ENCODE assay signal across 1 cellular context in the genomic region with DNA sequence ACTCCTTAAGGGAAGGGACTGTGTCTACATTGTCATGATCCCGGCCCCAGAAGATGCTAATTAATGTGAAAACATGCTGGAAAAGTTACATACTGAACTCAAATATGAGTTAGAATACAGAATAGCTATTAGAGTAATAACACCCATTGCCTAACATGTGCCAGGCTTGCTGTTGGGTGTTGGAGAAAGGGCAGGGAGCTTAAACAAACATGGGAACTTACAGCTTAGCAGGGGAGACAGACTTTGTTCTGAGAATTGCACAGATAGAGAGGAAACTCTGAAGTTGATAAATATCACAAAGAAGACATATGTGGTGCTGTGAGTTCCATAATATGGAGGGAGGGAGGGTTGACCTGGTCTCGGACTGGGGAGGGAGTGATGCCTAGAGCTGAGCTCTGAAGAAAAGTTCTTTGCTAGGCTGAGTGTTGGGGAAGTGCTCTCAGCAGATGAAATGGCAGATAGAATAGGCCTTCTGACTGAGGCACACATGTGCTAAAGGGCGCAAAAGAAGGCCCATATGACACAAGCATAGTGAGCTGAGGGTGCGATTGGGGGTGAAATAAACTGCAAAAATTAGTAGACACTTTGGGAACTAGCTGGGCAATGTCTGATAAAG.
TF ChIP-seq lines count a peak whose summit lies in the region.

No MANE protein-coding gene starts in this region.

TF ChIP-seq in HepG2, 621 proteins besides CTCF, POLR2A, EP300 and RAD21:
- TF ChIP-seq, protein P1, sequence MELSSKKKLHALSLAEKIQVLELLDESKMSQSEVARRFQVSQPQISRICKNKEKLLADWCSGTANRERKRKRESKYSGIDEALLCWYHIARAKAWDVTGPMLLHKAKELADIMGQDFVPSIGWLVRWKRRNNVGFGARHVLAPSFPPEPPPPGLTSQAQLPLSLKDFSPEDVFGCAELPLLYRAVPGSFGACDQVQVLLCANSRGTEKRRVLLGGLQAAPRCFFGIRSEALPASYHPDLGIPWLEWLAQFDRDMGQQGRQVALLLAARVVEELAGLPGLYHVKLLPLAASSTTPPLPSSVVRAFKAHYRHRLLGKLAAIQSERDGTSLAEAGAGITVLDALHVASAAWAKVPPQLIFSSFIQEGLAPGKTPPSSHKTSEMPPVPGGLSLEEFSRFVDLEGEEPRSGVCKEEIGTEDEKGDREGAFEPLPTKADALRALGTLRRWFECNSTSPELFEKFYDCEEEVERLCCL (CRISPR knock-in tag; IDR thresholded peaks at IDR 0.05; ENCODE audit: borderline replicate concordance): no peak
- TF ChIP-seq, protein P2, sequence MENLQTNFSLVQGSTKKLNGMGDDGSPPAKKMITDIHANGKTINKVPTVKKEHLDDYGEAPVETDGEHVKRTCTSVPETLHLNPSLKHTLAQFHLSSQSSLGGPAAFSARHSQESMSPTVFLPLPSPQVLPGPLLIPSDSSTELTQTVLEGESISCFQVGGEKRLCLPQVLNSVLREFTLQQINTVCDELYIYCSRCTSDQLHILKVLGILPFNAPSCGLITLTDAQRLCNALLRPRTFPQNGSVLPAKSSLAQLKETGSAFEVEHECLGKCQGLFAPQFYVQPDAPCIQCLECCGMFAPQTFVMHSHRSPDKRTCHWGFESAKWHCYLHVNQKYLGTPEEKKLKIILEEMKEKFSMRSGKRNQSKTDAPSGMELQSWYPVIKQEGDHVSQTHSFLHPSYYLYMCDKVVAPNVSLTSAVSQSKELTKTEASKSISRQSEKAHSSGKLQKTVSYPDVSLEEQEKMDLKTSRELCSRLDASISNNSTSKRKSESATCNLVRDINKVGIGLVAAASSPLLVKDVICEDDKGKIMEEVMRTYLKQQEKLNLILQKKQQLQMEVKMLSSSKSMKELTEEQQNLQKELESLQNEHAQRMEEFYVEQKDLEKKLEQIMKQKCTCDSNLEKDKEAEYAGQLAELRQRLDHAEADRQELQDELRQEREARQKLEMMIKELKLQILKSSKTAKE (CRISPR knock-in tag; IDR thresholded peaks at IDR 0.05; ENCODE audit: borderline replicate concordance): 0 out of 2 replicates have a peak, but pooled peaks have one; percentile 19
- TF ChIP-seq ZBTB1 (CRISPR knock-in tag; IDR thresholded peaks at IDR 0.05; ENCODE audit: borderline replicate concordance): no peak
- no peak for TF ChIP-seq FOXA1 (IDR thresholded peaks at IDR 0.05)
- peak; percentile 72 for TF ChIP-seq FOXA1 (CRISPR knock-in tag; IDR thresholded peaks at IDR 0.05)
- TF ChIP-seq KLF16 (CRISPR knock-in tag; IDR thresholded peaks at IDR 0.05): no peak
- no peak for TF ChIP-seq FOXP1 (IDR thresholded peaks at IDR 0.05)
- TF ChIP-seq FOXP1 (CRISPR knock-in tag; IDR thresholded peaks at IDR 0.05): no peak
- TF ChIP-seq MAFK (conservative IDR thresholded peaks at IDR 0.05 in 1 of 2, IDR thresholded peaks at IDR 0.05 in 1 of 2; ENCODE audit: low read length in 2 of 2): no peak
- TF ChIP-seq PRPF4 (IDR thresholded peaks at IDR 0.05; ENCODE audit: low read depth, low read length, poor library complexity, severe bottlenecking): no peak
- TF ChIP-seq CEBPB (IDR thresholded peaks at IDR 0.05; ENCODE audit: borderline replicate concordance, low read depth, low read length): peak; percentile 48; the same call in 1 of the 2 replicates
- no peak for TF ChIP-seq NFIC (IDR thresholded peaks at IDR 0.05; ENCODE audit: low read length)
- no peak for TF ChIP-seq EZH2 (conservative IDR thresholded peaks at IDR 0.05; ENCODE audit: low read depth, low read length)
- no peak for TF ChIP-seq ZNF749 (CRISPR knock-in tag; IDR thresholded peaks at IDR 0.05; ENCODE audit: borderline replicate concordance)
- TF ChIP-seq ATM (IDR thresholded peaks at IDR 0.05; ENCODE audit: borderline replicate concordance): no peak
- TF ChIP-seq PRMT3 (CRISPR knock-in tag; IDR thresholded peaks at IDR 0.05; ENCODE audit: borderline replicate concordance, low read depth): no peak
- no peak for TF ChIP-seq FOXM1 (CRISPR knock-in tag; IDR thresholded peaks at IDR 0.05)
- TF ChIP-seq, protein P3, sequence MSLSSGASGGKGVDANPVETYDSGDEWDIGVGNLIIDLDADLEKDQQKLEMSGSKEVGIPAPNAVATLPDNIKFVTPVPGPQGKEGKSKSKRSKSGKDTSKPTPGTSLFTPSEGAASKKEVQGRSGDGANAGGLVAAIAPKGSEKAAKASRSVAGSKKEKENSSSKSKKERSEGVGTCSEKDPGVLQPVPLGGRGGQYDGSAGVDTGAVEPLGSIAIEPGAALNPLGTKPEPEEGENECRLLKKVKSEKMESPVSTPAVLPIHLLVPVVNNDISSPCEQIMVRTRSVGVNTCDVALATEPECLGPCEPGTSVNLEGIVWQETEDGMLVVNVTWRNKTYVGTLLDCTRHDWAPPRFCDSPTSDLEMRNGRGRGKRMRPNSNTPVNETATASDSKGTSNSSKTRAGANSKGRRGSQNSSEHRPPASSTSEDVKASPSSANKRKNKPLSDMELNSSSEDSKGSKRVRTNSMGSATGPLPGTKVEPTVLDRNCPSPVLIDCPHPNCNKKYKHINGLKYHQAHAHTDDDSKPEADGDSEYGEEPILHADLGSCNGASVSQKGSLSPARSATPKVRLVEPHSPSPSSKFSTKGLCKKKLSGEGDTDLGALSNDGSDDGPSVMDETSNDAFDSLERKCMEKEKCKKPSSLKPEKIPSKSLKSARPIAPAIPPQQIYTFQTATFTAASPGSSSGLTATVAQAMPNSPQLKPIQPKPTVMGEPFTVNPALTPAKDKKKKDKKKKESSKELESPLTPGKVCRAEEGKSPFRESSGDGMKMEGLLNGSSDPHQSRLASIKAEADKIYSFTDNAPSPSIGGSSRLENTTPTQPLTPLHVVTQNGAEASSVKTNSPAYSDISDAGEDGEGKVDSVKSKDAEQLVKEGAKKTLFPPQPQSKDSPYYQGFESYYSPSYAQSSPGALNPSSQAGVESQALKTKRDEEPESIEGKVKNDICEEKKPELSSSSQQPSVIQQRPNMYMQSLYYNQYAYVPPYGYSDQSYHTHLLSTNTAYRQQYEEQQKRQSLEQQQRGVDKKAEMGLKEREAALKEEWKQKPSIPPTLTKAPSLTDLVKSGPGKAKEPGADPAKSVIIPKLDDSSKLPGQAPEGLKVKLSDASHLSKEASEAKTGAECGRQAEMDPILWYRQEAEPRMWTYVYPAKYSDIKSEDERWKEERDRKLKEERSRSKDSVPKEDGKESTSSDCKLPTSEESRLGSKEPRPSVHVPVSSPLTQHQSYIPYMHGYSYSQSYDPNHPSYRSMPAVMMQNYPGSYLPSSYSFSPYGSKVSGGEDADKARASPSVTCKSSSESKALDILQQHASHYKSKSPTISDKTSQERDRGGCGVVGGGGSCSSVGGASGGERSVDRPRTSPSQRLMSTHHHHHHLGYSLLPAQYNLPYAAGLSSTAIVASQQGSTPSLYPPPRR (CRISPR knock-in tag; IDR thresholded peaks at IDR 0.05; ENCODE audit: borderline replicate concordance): no peak
- TF ChIP-seq ZNF678 (CRISPR knock-in tag; IDR thresholded peaks at IDR 0.05): no peak
- TF ChIP-seq SP2 (CRISPR knock-in tag; IDR thresholded peaks at IDR 0.05): no peak
- no peak for TF ChIP-seq NFE2L2 (IDR thresholded peaks at IDR 0.05; ENCODE audit: low read length)
- peak; percentile 57; the same call in 1 of the 2 replicates for TF ChIP-seq FOXA3 (CRISPR knock-in tag; IDR thresholded peaks at IDR 0.05)
- TF ChIP-seq TBP (CRISPR knock-in tag; IDR thresholded peaks at IDR 0.05): no peak
- TF ChIP-seq, protein P4, sequence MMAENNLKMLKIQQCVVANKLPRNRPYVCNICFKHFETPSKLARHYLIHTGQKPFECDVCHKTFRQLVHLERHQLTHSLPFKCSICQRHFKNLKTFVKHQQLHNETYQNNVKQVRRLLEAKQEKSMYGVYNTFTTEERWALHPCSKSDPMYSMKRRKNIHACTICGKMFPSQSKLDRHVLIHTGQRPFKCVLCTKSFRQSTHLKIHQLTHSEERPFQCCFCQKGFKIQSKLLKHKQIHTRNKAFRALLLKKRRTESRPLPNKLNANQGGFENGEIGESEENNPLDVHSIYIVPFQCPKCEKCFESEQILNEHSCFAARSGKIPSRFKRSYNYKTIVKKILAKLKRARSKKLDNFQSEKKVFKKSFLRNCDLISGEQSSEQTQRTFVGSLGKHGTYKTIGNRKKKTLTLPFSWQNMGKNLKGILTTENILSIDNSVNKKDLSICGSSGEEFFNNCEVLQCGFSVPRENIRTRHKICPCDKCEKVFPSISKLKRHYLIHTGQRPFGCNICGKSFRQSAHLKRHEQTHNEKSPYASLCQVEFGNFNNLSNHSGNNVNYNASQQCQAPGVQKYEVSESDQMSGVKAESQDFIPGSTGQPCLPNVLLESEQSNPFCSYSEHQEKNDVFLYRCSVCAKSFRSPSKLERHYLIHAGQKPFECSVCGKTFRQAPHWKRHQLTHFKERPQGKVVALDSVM (CRISPR knock-in tag; IDR thresholded peaks at IDR 0.05): no peak
- no peak for TF ChIP-seq MEF2D (CRISPR knock-in tag; IDR thresholded peaks at IDR 0.05)
- TF ChIP-seq PITX1 (CRISPR knock-in tag; IDR thresholded peaks at IDR 0.05): no peak
- TF ChIP-seq KAT7 (CRISPR knock-in tag; IDR thresholded peaks at IDR 0.05; ENCODE audit: borderline replicate concordance): no peak
- no peak for TF ChIP-seq STAG1 (CRISPR knock-in tag; IDR thresholded peaks at IDR 0.05)
- no peak for TF ChIP-seq ZNF564 (CRISPR knock-in tag; IDR thresholded peaks at IDR 0.05)
- TF ChIP-seq ZNF616 (CRISPR knock-in tag; IDR thresholded peaks at IDR 0.05; ENCODE audit: low read depth): no peak
- TF ChIP-seq RXRB (CRISPR knock-in tag; IDR thresholded peaks at IDR 0.05; ENCODE audit: borderline replicate concordance): peak; percentile 20; the same call in 1 of the 2 replicates
- 0 out of 2 replicates have a peak, but pooled peaks have one; percentile 45 for TF ChIP-seq ZMYM3 (CRISPR knock-in tag; IDR thresholded peaks at IDR 0.05)
- no peak for TF ChIP-seq ZNF546 (CRISPR knock-in tag; conservative IDR thresholded peaks at IDR 0.05)
- TF ChIP-seq ZNF10 (CRISPR knock-in tag; IDR thresholded peaks at IDR 0.05; ENCODE audit: borderline replicate concordance, low read depth): no peak
- TF ChIP-seq CEBPG (CRISPR knock-in tag; IDR thresholded peaks at IDR 0.05): peak; percentile 33; the same call in 1 of the 2 replicates
- TF ChIP-seq, protein P5, sequence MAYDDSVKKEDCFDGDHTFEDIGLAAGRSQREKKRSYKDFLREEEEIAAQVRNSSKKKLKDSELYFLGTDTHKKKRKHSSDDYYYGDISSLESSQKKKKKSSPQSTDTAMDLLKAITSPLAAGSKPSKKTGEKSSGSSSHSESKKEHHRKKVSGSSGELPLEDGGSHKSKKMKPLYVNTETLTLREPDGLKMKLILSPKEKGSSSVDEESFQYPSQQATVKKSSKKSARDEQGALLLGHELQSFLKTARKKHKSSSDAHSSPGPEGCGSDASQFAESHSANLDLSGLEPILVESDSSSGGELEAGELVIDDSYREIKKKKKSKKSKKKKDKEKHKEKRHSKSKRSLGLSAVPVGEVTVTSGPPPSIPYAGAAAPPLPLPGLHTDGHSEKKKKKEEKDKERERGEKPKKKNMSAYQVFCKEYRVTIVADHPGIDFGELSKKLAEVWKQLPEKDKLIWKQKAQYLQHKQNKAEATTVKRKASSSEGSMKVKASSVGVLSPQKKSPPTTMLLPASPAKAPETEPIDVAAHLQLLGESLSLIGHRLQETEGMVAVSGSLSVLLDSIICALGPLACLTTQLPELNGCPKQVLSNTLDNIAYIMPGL (CRISPR knock-in tag; IDR thresholded peaks at IDR 0.05; ENCODE audit: borderline replicate concordance in 1 of 2, low read depth in 1 of 2): 0 out of 4 replicates have a peak, but pooled peaks of 1 of the 2 experiments have one; percentile 26
- TF ChIP-seq, protein P6, sequence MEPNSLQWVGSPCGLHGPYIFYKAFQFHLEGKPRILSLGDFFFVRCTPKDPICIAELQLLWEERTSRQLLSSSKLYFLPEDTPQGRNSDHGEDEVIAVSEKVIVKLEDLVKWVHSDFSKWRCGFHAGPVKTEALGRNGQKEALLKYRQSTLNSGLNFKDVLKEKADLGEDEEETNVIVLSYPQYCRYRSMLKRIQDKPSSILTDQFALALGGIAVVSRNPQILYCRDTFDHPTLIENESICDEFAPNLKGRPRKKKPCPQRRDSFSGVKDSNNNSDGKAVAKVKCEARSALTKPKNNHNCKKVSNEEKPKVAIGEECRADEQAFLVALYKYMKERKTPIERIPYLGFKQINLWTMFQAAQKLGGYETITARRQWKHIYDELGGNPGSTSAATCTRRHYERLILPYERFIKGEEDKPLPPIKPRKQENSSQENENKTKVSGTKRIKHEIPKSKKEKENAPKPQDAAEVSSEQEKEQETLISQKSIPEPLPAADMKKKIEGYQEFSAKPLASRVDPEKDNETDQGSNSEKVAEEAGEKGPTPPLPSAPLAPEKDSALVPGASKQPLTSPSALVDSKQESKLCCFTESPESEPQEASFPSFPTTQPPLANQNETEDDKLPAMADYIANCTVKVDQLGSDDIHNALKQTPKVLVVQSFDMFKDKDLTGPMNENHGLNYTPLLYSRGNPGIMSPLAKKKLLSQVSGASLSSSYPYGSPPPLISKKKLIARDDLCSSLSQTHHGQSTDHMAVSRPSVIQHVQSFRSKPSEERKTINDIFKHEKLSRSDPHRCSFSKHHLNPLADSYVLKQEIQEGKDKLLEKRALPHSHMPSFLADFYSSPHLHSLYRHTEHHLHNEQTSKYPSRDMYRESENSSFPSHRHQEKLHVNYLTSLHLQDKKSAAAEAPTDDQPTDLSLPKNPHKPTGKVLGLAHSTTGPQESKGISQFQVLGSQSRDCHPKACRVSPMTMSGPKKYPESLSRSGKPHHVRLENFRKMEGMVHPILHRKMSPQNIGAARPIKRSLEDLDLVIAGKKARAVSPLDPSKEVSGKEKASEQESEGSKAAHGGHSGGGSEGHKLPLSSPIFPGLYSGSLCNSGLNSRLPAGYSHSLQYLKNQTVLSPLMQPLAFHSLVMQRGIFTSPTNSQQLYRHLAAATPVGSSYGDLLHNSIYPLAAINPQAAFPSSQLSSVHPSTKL (CRISPR knock-in tag; IDR thresholded peaks at IDR 0.05): peak; percentile 18; the same call in 1 of the 2 replicates
- TF ChIP-seq ERF (CRISPR knock-in tag; IDR thresholded peaks at IDR 0.05): no peak
- TF ChIP-seq, protein P7, sequence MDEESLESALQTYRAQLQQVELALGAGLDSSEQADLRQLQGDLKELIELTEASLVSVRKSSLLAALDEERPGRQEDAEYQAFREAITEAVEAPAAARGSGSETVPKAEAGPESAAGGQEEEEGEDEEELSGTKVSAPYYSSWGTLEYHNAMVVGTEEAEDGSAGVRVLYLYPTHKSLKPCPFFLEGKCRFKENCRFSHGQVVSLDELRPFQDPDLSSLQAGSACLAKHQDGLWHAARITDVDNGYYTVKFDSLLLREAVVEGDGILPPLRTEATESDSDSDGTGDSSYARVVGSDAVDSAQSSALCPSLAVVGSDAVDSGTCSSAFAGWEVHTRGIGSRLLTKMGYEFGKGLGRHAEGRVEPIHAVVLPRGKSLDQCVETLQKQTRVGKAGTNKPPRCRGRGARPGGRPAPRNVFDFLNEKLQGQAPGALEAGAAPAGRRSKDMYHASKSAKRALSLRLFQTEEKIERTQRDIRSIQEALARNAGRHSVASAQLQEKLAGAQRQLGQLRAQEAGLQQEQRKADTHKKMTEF (CRISPR knock-in tag; IDR thresholded peaks at IDR 0.05): no peak
- TF ChIP-seq GATAD2A (CRISPR knock-in tag; IDR thresholded peaks at IDR 0.05): 0 out of 2 replicates have a peak, but pooled peaks have one; percentile 22
- TF ChIP-seq KLF13 (CRISPR knock-in tag; IDR thresholded peaks at IDR 0.05): no peak
- TF ChIP-seq HNF4A (CRISPR knock-in tag; IDR thresholded peaks at IDR 0.05): peak; percentile 32; the same call in 1 of the 2 replicates
